16 cellular contexts compared by ENCODE assay signal in genomic region chr9:94768766-94769165, GRCh38. TPM values are rescaled to one million over a fixed set of nuclear protein-coding genes. Genes with fewer than 3 reads are reported as not detected.
DNase-seq lines count a peak whose midpoint lies in the region; ATAC-seq, FAIRE-seq and TF ChIP-seq lines count a peak whose summit lies in the region.
"Had no signal": no experiment of that assay in that cellular context is flagged by ENCODE, and none has a peak within 500 bp of the region (broad histone marks: within the 10 kb centered on the region; RNA-seq: fewer than 3 reads in every experiment).

No MANE protein-coding gene starts in this region.

- no peak for TF ChIP-seq POLR2A in K562 (conservative IDR thresholded peaks at IDR 0.05)

- no peaks in the 10 kb centered on the region for H3K27me3 Mint-ChIP-seq in naive thymus-derived CD8-positive, alpha-beta T cell
- H3K27me3 Mint-ChIP-seq: CD4-positive, alpha-beta memory T cell had no signal

- H3K4me2 ChIP-seq in K562 (ENCODE audit: insufficient read depth, low read length): no peak overlapping the region
- H3K4me2 ChIP-seq: A549 had no signal

- H3K9me3 ChIP-seq in K562 (replicated peaks; ENCODE audit: control insufficient read depth, insufficient read depth, low read depth, low read length): no peaks in the 10 kb centered on the region
- H3K9me3 ChIP-seq: A549, BE2C had no signal

- H3K4me1 Mint-ChIP-seq in naive thymus-derived CD8-positive, alpha-beta T cell: peaks cover 0 to 34% (median 15%) of the 10 kb centered on the region in 4 donors

- H3K4me1 ChIP-seq in K562 (replicated peaks in 1 of 2; ENCODE audit: control insufficient read depth in 2 of 2, insufficient read depth in 2 of 2, low read length in 2 of 2): peaks cover 3 to 15% of the 10 kb centered on the region in 2 experiments
- H3K4me1 ChIP-seq: A549 had no signal

- WGBS in K562 (ENCODE audit: insufficient coverage, low coverage, missing lambda C conversion rate): 56% methylated on average over 3 of the region's 3 CpGs

- H2AFZ ChIP-seq in K562 (ENCODE audit: low read depth, low read length): no peak overlapping the region

- H3K4me3 Mint-ChIP-seq in naive thymus-derived CD8-positive, alpha-beta T cell: no peak overlapping the region
- H3K4me3 Mint-ChIP-seq: CD4-positive, alpha-beta memory T cell had no signal

- in situ Hi-C loops in K562 (cut with MboI): no loop called here

- CTCF ChIA-PET in K562 (lab: Yijun Ruan, JAX; ENCODE audit: low intra/inter-chr PET ratio): no interaction called here

- no peaks in the 10 kb centered on the region; the same call in 2 of the 3 replicates for H3K79me2 ChIP-seq in K562 (ENCODE audit: control insufficient read depth, insufficient read depth, low read length)

- no peak overlapping the region for H3K27ac Mint-ChIP-seq in naive thymus-derived CD8-positive, alpha-beta T cell

- no peaks in the 10 kb centered on the region for H3K9me1 ChIP-seq in K562 (ENCODE audit: control insufficient read depth, insufficient read depth, low read length)

- no peak overlapping the region for H3K27ac ChIP-seq in K562 (ENCODE audit: extremely low read depth, low read depth, low read length)
- H3K27ac ChIP-seq: A549, C4-2B, HL-60 had no signal

- intact Hi-C loops in K562 (cut with micrococcal nuclease): no loop called here

- no peak for ATAC-seq in K562
- ATAC-seq in naive thymus-derived CD8-positive, alpha-beta T cell: no peak
- ATAC-seq: A549, HCT116 had no signal

- no peaks in the 10 kb centered on the region for H3K9me3 Mint-ChIP-seq in naive thymus-derived CD8-positive, alpha-beta T cell
- H3K9me3 Mint-ChIP-seq: CD4-positive, alpha-beta memory T cell had no signal

- H3K9ac ChIP-seq in K562 (ENCODE audit: insufficient read depth in 1 of 2, low read depth in 2 of 2, low read length in 2 of 2): no peak overlapping the region

- POLR2A ChIA-PET in K562 (lab: Yijun Ruan, JAX): interaction anchor here (0.6 kb wide), 1 partner anchor 99 kb away, joined by 6 read pairs; no protein-coding TSS in a partner anchor
- POLR2A ChIA-PET in naive thymus-derived CD8-positive, alpha-beta T cell (lab: Charles Lee): no interaction called here

- TF ChIP-seq EP300 in K562 (IDR thresholded peaks at IDR 0.05; ENCODE audit: low read length): no peak

- peaks cover 6% of the 10 kb centered on the region; the same call in 1 of the 3 replicates for H3K36me3 ChIP-seq in K562 (ENCODE audit: control insufficient read depth, insufficient read depth, low read length)

- TF ChIP-seq RAD21 in K562 (CRISPR knock-in tag; conservative IDR thresholded peaks at IDR 0.05 in 1 of 2, IDR thresholded peaks at IDR 0.05 in 1 of 2): no peak

- BruUV-seq in K562 (replicated peaks; lab: Mats Ljungman, UMichigan): no TSS peak

- DNase-seq in NCI-H526 treated with DMSO at 0.1 percent for 48 hours (lab: John Stamatoyannopoulos, UW) (peak; percentile 2), NCI-H526 (lab: John Stamatoyannopoulos, UW) (no peak), NCI-H69 (lab: John Stamatoyannopoulos, UW) (peak; percentile 22), K562 (ENCODE audit: extremely low read depth in 1 of 4, low spot score in 3 of 4) (no peak), GOT3 (lab: John Stamatoyannopoulos, UW) (no peak)
- DNase-seq in naive thymus-derived CD8-positive, alpha-beta T cell: no peak
- DNase-seq: BE2C; CD4-positive, alpha-beta memory T cell; DMS153; GF-D8 had no signal

- peaks cover 5 to 32% (median 25%) of the 10 kb centered on the region in 3 donors for H3K36me3 Mint-ChIP-seq in naive thymus-derived CD8-positive, alpha-beta T cell

- no peak overlapping the region for H3K4me3 ChIP-seq in K562
- H3K4me3 ChIP-seq: A549 had no signal

- no peak for TF ChIP-seq CTCF in K562 (IDR thresholded peaks at IDR 0.05 in 2 of 3, conservative IDR thresholded peaks at IDR 0.05 in 1 of 3; ENCODE audit: insufficient read depth in 2 of 3, low read depth in 1 of 3, low read length in 3 of 3)

- peak; percentile 57 for FAIRE-seq in K562 (lab: Jason Lieb, UNC)
- FAIRE-seq: A549, D721Med, H54 had no signal

- H3K27me3 ChIP-seq in K562 (ENCODE audit: control insufficient read depth in 2 of 2, insufficient read depth in 2 of 2, low read length in 2 of 2): no peaks in the 10 kb centered on the region
- H3K27me3 ChIP-seq: BE2C had no signal

- no peaks in the 10 kb centered on the region for H4K20me1 ChIP-seq in K562 (replicated peaks; ENCODE audit: control insufficient read depth, insufficient read depth, low read length)

TF ChIP-seq in K562, 482 proteins besides CTCF, POLR2A, EP300 and RAD21 (continues in another document):
- TF ChIP-seq MYC (IDR thresholded peaks at IDR 0.05; ENCODE audit: low read depth, low read length) (no peak), MYC (CRISPR knock-in tag; IDR thresholded peaks at IDR 0.05; ENCODE audit: borderline replicate concordance, low read depth) (no peak), KDM1A (IDR thresholded peaks at IDR 0.05) (no peak), THAP7 (CRISPR knock-in tag; IDR thresholded peaks at IDR 0.05) (no peak), MCM2 (IDR thresholded peaks at IDR 0.05; ENCODE audit: low read depth) (no peak), CBX1 (IDR thresholded peaks at IDR 0.05; ENCODE audit: low read depth) (no peak), POLR3G (IDR thresholded peaks at IDR 0.05; ENCODE audit: extremely low read depth, insufficient read length, insufficient replicate concordance) (no peak), CBX2 (IDR thresholded peaks at IDR 0.05; ENCODE audit: insufficient read depth, low read length, poor library complexity, severe bottlenecking) (no peak), SNRNP70 (optimal IDR thresholded peaks at IDR 0.05; ENCODE audit: low read depth, low read length) (no peak), ARID1B (IDR thresholded peaks at IDR 0.05) (no peak), TAF9B (IDR thresholded peaks at IDR 0.05; ENCODE audit: partially characterized antibody) (no peak), NFIC (IDR thresholded peaks at IDR 0.05) (no peak), MYNN (IDR thresholded peaks at IDR 0.05) (no peak), MYNN (CRISPR knock-in tag; IDR thresholded peaks at IDR 0.05) (no peak), SIX5 (IDR thresholded peaks at IDR 0.05; ENCODE audit: borderline replicate concordance in 1 of 2, insufficient read depth in 1 of 2, low read depth in 1 of 2, low read length in 2 of 2) (no peak), ZNF398 (CRISPR knock-in tag; IDR thresholded peaks at IDR 0.05) (no peak), ZNF280B (CRISPR knock-in tag; IDR thresholded peaks at IDR 0.05) (no peak)

RNA-seq across cellular contexts. Expression of gene AOPEP, which starts 42.3 kb away (rescaled TPM):
- total RNA-seq in K562 (2011; cell fraction: chromatin; rRNA removed; ENCODE audit: low replicate concordance): 88.8 and 115 TPM in 2 replicates
- 42.0 and 58.4 TPM in 2 replicates for total RNA-seq in K562 (2011; cell fraction: nucleolus; rRNA removed)
- total RNA-seq in K562 (2011; cell fraction: nucleoplasm; rRNA removed): 62.2 and 72.1 TPM in 2 replicates
- total RNA-seq in K562 (2014; rRNA removed) (15.6 and 17.2 TPM in 2 replicates), K562 (2014; rRNA removed; fragmentation: Illumina TruSeq; extraction: Trizol) (14.1 and 14.4 TPM in 2 replicates), K562 (2015; rRNA removed; fragmentation: Illumina TruSeq; extraction: Trizol) (11.1 and 11.8 TPM in 2 replicates), K562 (2021) (13.7 and 14.5 TPM in 2 replicates)
- polyA plus RNA-seq in K562 (2011; rRNA removed) (9.9 and 13.5 TPM in 2 replicates), K562 (2014; fragmentation: Illumina TruSeq; extraction: Trizol) (9.0 and 9.1 TPM in 2 replicates), K562 (2014; fragmentation: Nextera tagmentation; extraction: Ambion mirVana) (1 to 10 TPM; 4.5 to 5.4 TPM), K562 (2014; rRNA removed) (10.5 and 19.3 TPM in 2 replicates)
- polyA plus RNA-seq in K562 (2011; cell fraction: cytosol; rRNA removed): 7.2 and 9.7 TPM in 2 replicates
- 19.8 and 24.6 TPM in 2 replicates for polyA plus RNA-seq in K562 (2011; cell fraction: nucleus; rRNA removed)
- 7.1 and 9.9 TPM in 2 replicates for polyA plus RNA-seq in K562 (2012)
- 28.3 TPM in 2 replicates for polyA minus RNA-seq in K562 (2011; rRNA and poly(A)+ RNA removed)
- 6.1 and 6.2 TPM in 2 replicates for polyA minus RNA-seq in K562 (2011; cell fraction: cytosol; rRNA and poly(A)+ RNA removed)
- 54.7 and 70.6 TPM in 2 replicates for polyA minus RNA-seq in K562 (2011; cell fraction: nucleus; rRNA and poly(A)+ RNA removed)
- 10 to 100 TPM in 1 of 2 experiments, 1 to 10 TPM in 1; 8.7 to 10.8 TPM for total RNA-seq in naive thymus-derived CD8-positive, alpha-beta T cell
- polyA plus RNA-seq in naive thymus-derived CD8-positive, alpha-beta T cell: 1 to 10 TPM; 4.3 to 7.4 (median 4.7) TPM

Comparison
In these comparisons a context has a peak if more than half of its experiments do, and no peak if none do; other contexts are left out.
1. DNase-seq: peak in NCI-H526 treated with DMSO at 0.1 percent for 48 hours (single experiment) and NCI-H69 (single experiment); none in NCI-H526 (0 of 2), K562 (0 of 4), GOT3 (single experiment) and naive thymus-derived CD8-positive, alpha-beta T cell (0 of 10).